18 cellular contexts compared by ENCODE assay signal in genomic region chr2:168660859-168661258, GRCh38.
DNase-seq lines count a peak whose midpoint lies in the region; ATAC-seq and TF ChIP-seq lines count a peak whose summit lies in the region.
"Had no signal": no experiment of that assay in that cellular context is flagged by ENCODE, and none has a peak within 500 bp of the region (broad histone marks: within the 10 kb centered on the region; RNA-seq: fewer than 3 reads in every experiment).

No MANE protein-coding gene starts in this region.

- H2BK12ac ChIP-seq in mesenchymal stem cell (ENCODE audit: low read length in 2 of 2), result peak overlapping the region in 1 of 2 experiments; percentile 54

- no peaks in the 10 kb centered on the region for H3K9me3 ChIP-seq in mesenchymal stem cell (ENCODE audit: control insufficient read depth, low read length)
- H3K9me3 ChIP-seq in spleen, result no peaks in the 10 kb centered on the region
- H3K9me3 ChIP-seq: adrenal gland, suprapubic skin had no signal

- no peaks in the 10 kb centered on the region for H3K27me3 ChIP-seq in mesenchymal stem cell (ENCODE audit: control insufficient read depth in 1 of 2, insufficient read depth in 1 of 2, low read length in 2 of 2)
- H3K27me3 ChIP-seq in spleen (replicated peaks in 1 of 7), result no peaks in the 10 kb centered on the region
- H3K27me3 ChIP-seq: adrenal gland, suprapubic skin had no signal

- no peak for TF ChIP-seq POLR2A in spleen (IDR thresholded peaks at IDR 0.05)

- no peak overlapping the region for H4K91ac ChIP-seq in mesenchymal stem cell (ENCODE audit: low read length)

- no peak overlapping the region for H2BK120ac ChIP-seq in mesenchymal stem cell (ENCODE audit: low read depth, low read length)

- intact Hi-C loops in spleen (cut with DNase I; ENCODE audit: low total_unique reads), result no loop called here

- WGBS in mesenchymal stem cell, result 24% methylated on average over 2 of the region's 4 CpGs
- WGBS in spleen, 5 donors, result 80 to 88% (median 84%) methylated on average over 4 of the region's 4 CpGs

- H3K4me2 ChIP-seq in mesenchymal stem cell (ENCODE audit: low read length, poor library complexity, severe bottlenecking), result no peak overlapping the region

- no peak overlapping the region for H2AFZ ChIP-seq in mesenchymal stem cell (ENCODE audit: low read depth, low read length)
- H2AFZ ChIP-seq: parathyroid adenoma had no signal

- H3K36me3 ChIP-seq in mesenchymal stem cell (ENCODE audit: control insufficient read depth in 1 of 2, insufficient read depth in 2 of 2, low read depth in 1 of 2, low read length in 2 of 2) (no peaks in the 10 kb centered on the region), spleen (no peaks in the 10 kb centered on the region)
- H3K36me3 ChIP-seq: adrenal gland, suprapubic skin had no signal

- H3K9ac ChIP-seq in mesenchymal stem cell (ENCODE audit: low read length), result no peak overlapping the region
- H3K9ac ChIP-seq: parathyroid adenoma had no signal

- H2BK15ac ChIP-seq in mesenchymal stem cell (ENCODE audit: low read depth, poor library complexity, severe bottlenecking), result no peak overlapping the region

- H3K14ac ChIP-seq in mesenchymal stem cell (ENCODE audit: low read length in 2 of 2), result no peak overlapping the region

- no peak for TF ChIP-seq CTCF in cardiac fibroblast (IDR thresholded peaks at IDR 0.05; ENCODE audit: low read depth, low read length)
- TF ChIP-seq CTCF in spleen (IDR thresholded peaks at IDR 0.05 in 8 of 11, conservative IDR thresholded peaks at IDR 0.05 in 3 of 11), result no peak

- ATAC-seq in GM21390 (IDR thresholded peaks at IDR 0.05; ENCODE audit: unreplicated experiment), result no peak
- no peak for ATAC-seq in HG03432 (IDR thresholded peaks at IDR 0.05; ENCODE audit: unreplicated experiment)
- ATAC-seq: left colon had no signal

- H3K23ac ChIP-seq in mesenchymal stem cell (ENCODE audit: low read length in 2 of 2), result no peak overlapping the region

- H3K4ac ChIP-seq in mesenchymal stem cell (ENCODE audit: low read depth in 1 of 2, low read length in 2 of 2), result no peak overlapping the region

- no peak overlapping the region for H4K8ac ChIP-seq in mesenchymal stem cell (ENCODE audit: low read length)

- H3K79me1 ChIP-seq in mesenchymal stem cell (replicated peaks; ENCODE audit: low read length, poor library complexity, severe bottlenecking), result peaks cover 4% of the 10 kb centered on the region

- H2AK5ac ChIP-seq in mesenchymal stem cell (ENCODE audit: low read length, severe bottlenecking), result no peak overlapping the region

- H3K27ac ChIP-seq in mesenchymal stem cell (ENCODE audit: low read length, poor library complexity, severe bottlenecking) (no peak overlapping the region), spleen (no peak overlapping the region)
- H3K27ac ChIP-seq: adrenal gland, parathyroid adenoma, skin epidermis, suprapubic skin had no signal

- no peak overlapping the region for H3K18ac ChIP-seq in mesenchymal stem cell (ENCODE audit: low read depth in 1 of 2, low read length in 2 of 2)

- peak; percentile 52 for DNase-seq in DMS153 treated with DMSO at 0.1 percent for 48 hours (lab: John Stamatoyannopoulos, UW; ENCODE audit: unreplicated experiment)
- DNase-seq in NCI-H2171 (lab: John Stamatoyannopoulos, UW), result peak; percentile 83
- peak; percentile 14 to 39 for DNase-seq in cardiac fibroblast (ENCODE audit: low read depth in 2 of 2)
- peak; percentile 41 for DNase-seq in mesenchymal stem cell
- no peak for DNase-seq in spleen
- DNase-seq in NCI-H2081 (lab: John Stamatoyannopoulos, UW), result no peak
- DNase-seq: adrenal gland; CD8-positive, alpha-beta memory T cell; effector memory CD4-positive, alpha-beta T cell; EL; left colon; SHP77; stimulated activated CD4-positive, alpha-beta T cell treated with anti-CD3 and anti-CD28 coated beads, Interleukin-4, amount 100 ng/mL, for 4 hours had no signal

- H3K4me3 ChIP-seq in cardiac fibroblast (replicated peaks in 1 of 2; ENCODE audit: low read depth in 2 of 2, low read length in 2 of 2), result no peak overlapping the region
- H3K4me3 ChIP-seq in mesenchymal stem cell (ENCODE audit: insufficient read depth in 1 of 2, low read depth in 1 of 2, low read length in 2 of 2), result no peak overlapping the region
- H3K4me3 ChIP-seq in spleen, result no peak overlapping the region
- H3K4me3 ChIP-seq: adrenal gland, skin epidermis, suprapubic skin had no signal

- no peak overlapping the region for H2BK5ac ChIP-seq in mesenchymal stem cell (ENCODE audit: low read depth, low read length, poor library complexity, severe bottlenecking)

- H3K4me1 ChIP-seq in mesenchymal stem cell (ENCODE audit: control insufficient read depth, insufficient read depth, low read depth, low read length), result peaks cover 7% of the 10 kb centered on the region
- no peaks in the 10 kb centered on the region for H3K4me1 ChIP-seq in spleen
- H3K4me1 ChIP-seq: parathyroid adenoma, suprapubic skin had no signal

Comparison
In these comparisons a context has a peak if more than half of its experiments do, and no peak if none do; other contexts are left out.
1. DNase-seq: peak in DMS153 treated with DMSO at 0.1 percent for 48 hours (single experiment), NCI-H2171 (single experiment), cardiac fibroblast (2 of 2) and mesenchymal stem cell (single experiment); none in spleen (single experiment) and NCI-H2081 (0 of 2).